ENCODE assay signal across 8 cellular contexts in the genomic region with DNA sequence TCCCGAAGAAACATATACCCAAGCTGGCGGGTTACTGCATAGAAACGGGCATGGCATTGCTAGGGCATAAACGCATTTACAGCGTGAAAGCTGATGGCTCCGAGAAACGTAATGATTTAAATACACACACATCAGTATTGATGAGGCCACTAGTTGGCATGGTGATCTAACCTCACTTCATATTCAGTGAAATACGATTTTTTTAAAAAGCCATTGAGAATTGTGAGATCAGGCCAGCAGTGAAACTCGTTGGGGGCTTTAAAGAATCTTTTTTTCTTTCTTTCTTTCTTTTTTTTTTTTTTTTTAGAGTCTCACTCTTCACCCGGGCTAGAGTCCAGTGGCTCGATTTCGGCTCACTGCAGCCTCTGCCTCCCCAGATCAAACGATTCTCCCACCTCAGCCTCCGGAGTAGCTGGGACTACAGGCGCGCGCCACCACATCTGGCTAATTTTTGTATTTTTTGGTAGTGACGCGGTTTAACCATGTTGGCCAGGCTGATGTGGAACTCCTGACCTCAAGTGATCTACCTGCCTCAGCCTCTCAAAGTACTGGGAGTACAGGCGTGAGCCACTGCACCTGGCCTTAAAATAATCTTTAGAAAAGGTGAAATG. TPM values are rescaled to one million over a fixed set of nuclear protein-coding genes. Genes with fewer than 3 reads are reported as not detected.
DNase-seq lines count a peak whose midpoint lies in the region; ATAC-seq and TF ChIP-seq lines count a peak whose summit lies in the region.

No MANE protein-coding gene starts in this region.

- H3K9ac ChIP-seq in mesendoderm (ENCODE audit: low read length), result peak overlapping the region; percentile 87

- peak overlapping the region; percentile 37 for H3K4me2 ChIP-seq in mesendoderm (ENCODE audit: low read length)

- in situ Hi-C loops in brain microvascular endothelial cell (cut with HindIII; ENCODE audit: low pct_ligation_motif_present, low sequenced_read_pairs), result no loop called here

- H2AK5ac ChIP-seq in mesendoderm (ENCODE audit: low read length), result no peak overlapping the region

- peak overlapping the region; percentile 44 for H2BK5ac ChIP-seq in mesendoderm (ENCODE audit: low read length)

- TF ChIP-seq CTCF in heart left ventricle (IDR thresholded peaks at IDR 0.05) (no peak), brain microvascular endothelial cell (IDR thresholded peaks at IDR 0.05; ENCODE audit: low read depth, low read length, missing control alignments) (no peak)

- H3K9me3 ChIP-seq in heart left ventricle, result no peaks in the 10 kb centered on the region

- H4K5ac ChIP-seq in mesendoderm (ENCODE audit: low read length), result peak overlapping the region; percentile 2

- H3K27ac ChIP-seq in heart left ventricle, result peak overlapping the region; percentile 95 to 100 (median 98)
- H3K27ac ChIP-seq in brain microvascular endothelial cell, result peak overlapping the region; percentile 98
- H3K27ac ChIP-seq in mesendoderm (ENCODE audit: low read depth, low read length), result peak overlapping the region; percentile 100

- peak overlapping the region; percentile 98 for H2BK120ac ChIP-seq in mesendoderm (ENCODE audit: low read depth, low read length)

- peaks cover 36% of the 10 kb centered on the region for H3K79me2 ChIP-seq in mesendoderm (ENCODE audit: control insufficient read depth, insufficient read depth, low read length)

- 60 to 64% (median 61%) methylated on average over 20 of the region's 20 CpGs for WGBS in heart left ventricle, 4 donors
- no CpG with 5 or more reads among the region's 20 CpGs for WGBS in mesendoderm (ENCODE audit: extremely low coverage, insufficient coverage, low lambda C conversion rate)

- H3K4me3 ChIP-seq in heart left ventricle, result peak overlapping the region; percentile 43 to 98 (median 86)
- H3K4me3 ChIP-seq in brain microvascular endothelial cell (ENCODE audit: low read depth, low read length), result peak overlapping the region; percentile 58
- peak overlapping the region; percentile 65 for H3K4me3 ChIP-seq in mesendoderm (ENCODE audit: low read length)

- peaks cover 5 to 46% (median 33%) of the 10 kb centered on the region in 12 donors for H3K4me1 ChIP-seq in heart left ventricle
- H3K4me1 ChIP-seq in mesendoderm (ENCODE audit: control insufficient read depth, low read depth, low read length), result peaks cover 5% of the 10 kb centered on the region

- ATAC-seq in heart left ventricle (no peak), left cardiac atrium (no peak)

- H4K8ac ChIP-seq in mesendoderm (ENCODE audit: low read depth, low read length), result no peak overlapping the region

- no peak for DNase-seq in heart left ventricle
- DNase-seq in left cardiac atrium, result no peak
- no peak for DNase-seq in brain microvascular endothelial cell
- DNase-seq in mesendoderm, result no peak
- no peak for DNase-seq in SKM-1 (lab: John Stamatoyannopoulos, UW; ENCODE audit: unreplicated experiment)
- DNase-seq in mucosa of gallbladder (ENCODE audit: low spot score), result no peak
- DNase-seq in NCI-H1092 (lab: John Stamatoyannopoulos, UW), result no peak
- DNase-seq in OCI-M2 (lab: John Stamatoyannopoulos, UW; ENCODE audit: unreplicated experiment), result no peak

- no peaks in the 10 kb centered on the region for H3K36me3 ChIP-seq in heart left ventricle
- H3K36me3 ChIP-seq in brain microvascular endothelial cell (replicated peaks), result peaks cover 20% of the 10 kb centered on the region
- peaks cover 2% of the 10 kb centered on the region for H3K36me3 ChIP-seq in mesendoderm (ENCODE audit: control insufficient read depth, insufficient read depth, low read length)

- no peak for TF ChIP-seq POLR2A in heart left ventricle (IDR thresholded peaks at IDR 0.05)

- H3K23ac ChIP-seq in mesendoderm (ENCODE audit: low read length), result no peak overlapping the region

- peak overlapping the region; percentile 100 for H3K18ac ChIP-seq in mesendoderm (ENCODE audit: low read length)

- H3K27me3 ChIP-seq in heart left ventricle (peaks cover 0 to 6% (median 0%) of the 10 kb centered on the region in 9 donors), brain microvascular endothelial cell (replicated peaks) (no peaks in the 10 kb centered on the region), mesendoderm (ENCODE audit: insufficient read depth, low read length, poor library complexity) (no peaks in the 10 kb centered on the region)

- intact Hi-C loops in heart left ventricle (cut with DNase I) (loop anchor here in 5 of 10 donors (2.0 to 10.0 kb wide), 9 partner anchors 22 to 276 kb away; no protein-coding TSS in a partner anchor), left cardiac atrium (cut with DNase I) (loop anchor here (10.0 kb wide), 2 partner anchors 102 to 238 kb away; no protein-coding TSS in a partner anchor)

- H3K4ac ChIP-seq in mesendoderm (ENCODE audit: low read depth, low read length), result peak overlapping the region; percentile 26

- peak overlapping the region; percentile 86 for H3K56ac ChIP-seq in mesendoderm (ENCODE audit: low read length)

- no peaks in the 10 kb centered on the region for H3K79me1 ChIP-seq in mesendoderm (ENCODE audit: low read length)

- H2BK15ac ChIP-seq in mesendoderm (replicated peaks; ENCODE audit: low read depth), result no peak overlapping the region

RNA-seq across cellular contexts. Expression of a gene that starts 2.4 kb away (rescaled TPM):
- total RNA-seq in heart left ventricle (10 to 100 TPM; 16.3 to 32.0 (median 19.9) TPM), left cardiac atrium (10 to 100 TPM; 17.1 to 49.0 TPM), mucosa of gallbladder (20.0 TPM)
- 10 to 100 TPM in 1 of 2 donors, 1 to 10 TPM in 1; 9.1 to 21.2 TPM for polyA plus RNA-seq in heart left ventricle
- polyA plus RNA-seq in mesendoderm (2013, experiment 1 of 2), result 25.8 TPM
- 23.8 TPM for polyA plus RNA-seq in mesendoderm (2013, experiment 2 of 2)
